36 cellular contexts compared by ENCODE assay signal in genomic region chr2:18803141-18803540, GRCh38.
"Had no signal": no experiment of that assay in that cellular context is flagged by ENCODE, and none has a peak within 500 bp of the region (broad histone marks: within the 10 kb centered on the region; RNA-seq: fewer than 3 reads in every experiment).

No MANE protein-coding gene starts in this region.

- H3K27me3 ChIP-seq: MG63 had no signal

- H3K36me3 ChIP-seq: MG63 had no signal

- DNase-seq: Karpas-422, Kasumi-1, MG63, MM.1S, MV-4-11, NCI-H1048, NCI-H1092, NCI-H1092 treated with DMSO at 0.1 percent for 48 hours, NCI-H1105, NCI-H1105 treated with DMSO at 0.1 percent for 48 hours, NCI-H1417, NCI-H1417 treated with DMSO at 0.1 percent for 48 hours, NCI-H1436, NCI-H1436 treated with DMSO at 0.1 percent for 48 hours, NCI-H146, NCI-H1694, NCI-H1694 treated with DMSO at 0.1 percent for 48 hours, NCI-H187, NCI-H187 treated with DMSO at 0.1 percent for 48 hours, NCI-H1930, NCI-H2029, NCI-H2029 treated with DMSO at 0.1 percent for 48 hours, NCI-H2081, NCI-H2081 treated with DMSO at 0.1 percent for 48 hours, NCI-H2107, NCI-H2171, NCI-H2171 treated with DMSO at 0.1 percent for 48 hours, NCI-H2227 treated with DMSO at 0.1 percent for 48 hours, NCI-H226, NCI-H345, NCI-H446, NCI-H446 treated with DMSO at 0.1 percent for 48 hours, NCI-H510A, NCI-H510A treated with DMSO at 0.1 percent for 48 hours, NCI-H524 treated with DMSO at 0.1 percent for 48 hours, NCI-H526 had no signal

- H3K4me3 ChIP-seq: MG63 had no signal
